Comparison of ENCODE assay signal across 8 cellular contexts in the genomic region with DNA sequence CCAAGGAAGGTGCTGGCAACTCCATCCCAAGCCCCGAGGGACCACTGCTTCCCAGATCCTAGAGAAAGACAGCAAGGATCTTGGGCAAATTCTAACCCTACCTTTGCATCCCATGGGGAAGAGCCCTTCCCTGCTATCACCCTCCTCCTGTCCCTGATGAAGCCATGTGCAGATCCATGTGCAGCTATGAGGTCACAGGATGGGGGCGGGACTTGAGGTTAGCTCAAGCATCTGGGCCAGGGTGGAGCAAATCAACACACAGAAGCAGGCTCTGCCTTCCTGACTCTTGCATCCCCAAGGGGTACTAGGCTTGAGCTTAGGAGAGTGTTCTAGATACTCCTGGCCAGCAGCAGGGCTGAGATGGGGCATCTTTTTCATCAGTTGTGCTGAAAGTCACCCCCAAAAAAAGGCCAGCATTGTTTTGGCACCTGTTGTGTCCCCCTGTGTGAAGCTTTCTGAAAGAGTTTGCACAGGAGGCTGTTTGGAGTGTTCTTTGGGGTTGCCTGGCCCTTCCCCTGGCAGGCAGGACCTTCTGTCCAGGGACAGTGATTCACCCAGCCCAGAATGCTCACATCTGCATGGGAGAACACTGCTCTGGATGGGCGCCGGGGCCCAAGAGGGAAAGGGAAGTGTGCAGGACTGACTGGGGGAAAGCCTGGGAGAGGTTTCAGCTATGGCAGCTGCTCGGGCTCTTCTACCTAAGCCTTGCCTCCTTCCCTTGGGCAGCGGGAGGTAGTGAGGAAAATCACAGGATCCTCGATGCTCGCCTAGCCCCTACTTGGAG. TPM values are rescaled to one million over a fixed set of nuclear protein-coding genes. Genes with fewer than 3 reads are reported as not detected.
A peak's percentile ranks its signal among the peaks of the same experiment; 100 is the strongest.
DNase-seq lines count a peak whose midpoint lies in the region; ATAC-seq lines count a peak whose summit lies in the region.

No MANE protein-coding gene starts in this region.

- no peaks in the 10 kb centered on the region for H3K9me3 Mint-ChIP-seq in dendritic cell treated with granulocyte-macrophage colony-stimulating factor and Interleukin-4, amounts not matched to agents 40 ng/mL and 50 ng/mL, for 4 days

- peak overlapping the region; percentile 60 for H3K27ac Mint-ChIP-seq in dendritic cell treated with granulocyte-macrophage colony-stimulating factor and Interleukin-4, amounts not matched to agents 40 ng/mL and 50 ng/mL, for 4 days

- no peaks in the 10 kb centered on the region for H3K36me3 Mint-ChIP-seq in dendritic cell treated with granulocyte-macrophage colony-stimulating factor and Interleukin-4, amounts not matched to agents 40 ng/mL and 50 ng/mL, for 4 days (ENCODE audit: low read depth)

- H3K27me3 Mint-ChIP-seq in dendritic cell treated with granulocyte-macrophage colony-stimulating factor and Interleukin-4, amounts not matched to agents 40 ng/mL and 50 ng/mL, for 4 days: no peaks in the 10 kb centered on the region

- H3K4me3 Mint-ChIP-seq in dendritic cell treated with granulocyte-macrophage colony-stimulating factor and Interleukin-4, amounts not matched to agents 40 ng/mL and 50 ng/mL, for 4 days: no peak overlapping the region

- ATAC-seq in HG02885 (IDR thresholded peaks at IDR 0.05; ENCODE audit: poor library complexity, unreplicated experiment) (peak; percentile 25), sciatic nerve (peak; percentile 60), GM19452 (IDR thresholded peaks at IDR 0.05; ENCODE audit: unreplicated experiment) (no peak), HG02973 (IDR thresholded peaks at IDR 0.05; ENCODE audit: unreplicated experiment) (no peak)

- peaks cover 81% of the 10 kb centered on the region for H3K4me1 Mint-ChIP-seq in dendritic cell treated with granulocyte-macrophage colony-stimulating factor and Interleukin-4, amounts not matched to agents 40 ng/mL and 50 ng/mL, for 4 days (ENCODE audit: low read depth)

- DNase-seq in AG08395 (ENCODE audit: low spot score) (peak; percentile 38), sciatic nerve (ENCODE audit: low spot score) (peak; percentile 84), cerebellar cortex (ENCODE audit: low spot score) (no peak)
- peak in 3 of 4 experiments; percentile 26 to 53 (median 43) for DNase-seq in activated CD4-positive, CD25-positive, alpha-beta regulatory T cell (lab: John Stamatoyannopoulos, UW)

- intact Hi-C loops in dendritic cell treated with granulocyte-macrophage colony-stimulating factor and Interleukin-4, amounts not matched to agents 40 ng/mL and 50 ng/mL, for 4 days (cut with micrococcal nuclease): no loop called here
- intact Hi-C loops in sciatic nerve (cut with DNase I): no loop called here

RNA-seq across cellular contexts. Expression of a gene that starts 50.8 kb away (rescaled TPM):
- total RNA-seq in sciatic nerve: 32.1 TPM

Comparison
In these comparisons a context has a peak if more than half of its experiments do, and no peak if none do; other contexts are left out.
1. ATAC-seq: peak in HG02885 (single experiment) and sciatic nerve (single experiment); none in GM19452 (single experiment) and HG02973 (single experiment).